In the genomic region with DNA sequence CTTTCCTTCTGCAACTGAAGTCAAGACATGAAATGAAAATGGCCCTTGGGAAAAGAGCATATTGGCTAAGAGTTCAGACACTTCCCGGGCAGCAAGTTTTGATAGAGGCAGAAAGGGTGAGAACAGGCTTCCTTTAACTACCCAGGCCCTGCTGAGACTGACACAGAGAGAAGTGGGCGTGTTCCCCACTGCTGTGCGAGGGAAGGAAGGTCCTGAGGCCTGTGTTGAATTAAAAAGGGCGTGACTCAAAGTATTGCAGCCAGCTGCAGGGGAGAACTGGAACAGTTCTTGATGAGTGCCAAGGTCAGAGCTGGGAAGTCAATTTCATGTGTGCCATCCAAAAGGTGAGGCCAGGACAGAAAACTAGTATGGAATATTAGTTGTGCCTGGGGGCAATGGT, we compare ENCODE assay signal across 27 cellular contexts. TPM values are rescaled to one million over a fixed set of nuclear protein-coding genes. Genes with fewer than 3 reads are reported as not detected.
A peak's percentile ranks its signal among the peaks of the same experiment; 100 is the strongest.
DNase-seq lines count a peak whose midpoint lies in the region; ATAC-seq, FAIRE-seq and TF ChIP-seq lines count a peak whose summit lies in the region.
"Had no signal": no experiment of that assay in that cellular context is flagged by ENCODE, and none has a peak within 500 bp of the region (broad histone marks: within the 10 kb centered on the region; RNA-seq: fewer than 3 reads in every experiment).

No MANE protein-coding gene starts in this region.

- no peak for FAIRE-seq in bronchial epithelial cell (lab: Jason Lieb, UNC)

- peaks cover 16% of the 10 kb centered on the region for H3K9me3 Mint-ChIP-seq in osteocyte (ENCODE audit: unreplicated experiment)
- H3K9me3 Mint-ChIP-seq: activated naive CD8-positive, alpha-beta T cell treated with anti-CD3 and anti-CD28 coated beads for 36 hours; activated T-helper 1 cell treated with anti-CD3 and anti-CD28 coated beads, Interleukin-12 subunit alpha, Interleukin-12 subunit beta, Interleukin-2, Interleukin-4 antibody, amounts not matched to agents 30 ng/mL and 10 ng/mL and 1 ng/mL, durations not matched to agents 14 hours and 24 hours and 36 hours; T-helper 2 cell treated with Interferon-gamma antibody and Interleukin-4, amounts not matched to agents 5 μg/mL and 100 μg/mL, for 36 hours had no signal

- ATAC-seq in left lung (peak; percentile 17), HG03442 (IDR thresholded peaks at IDR 0.05; ENCODE audit: unreplicated experiment) (no peak)
- ATAC-seq: HepG2 had no signal

- no peak overlapping the region for H3K4me3 Mint-ChIP-seq in osteocyte (ENCODE audit: unreplicated experiment)
- H3K4me3 Mint-ChIP-seq: activated naive CD8-positive, alpha-beta T cell treated with anti-CD3 and anti-CD28 coated beads for 36 hours; activated T-helper 1 cell treated with anti-CD3 and anti-CD28 coated beads, Interleukin-12 subunit alpha, Interleukin-12 subunit beta, Interleukin-2, Interleukin-4 antibody, amounts not matched to agents 30 ng/mL and 10 ng/mL and 1 ng/mL, durations not matched to agents 14 hours and 24 hours and 36 hours; brain; naive B cell; T-helper 2 cell treated with Interferon-gamma antibody and Interleukin-4, amounts not matched to agents 5 μg/mL and 100 μg/mL, for 36 hours had no signal

- H3K27me3 Mint-ChIP-seq in osteocyte (ENCODE audit: unreplicated experiment) = peaks cover 2% of the 10 kb centered on the region
- H3K27me3 Mint-ChIP-seq: brain had no signal

- peaks cover 7% of the 10 kb centered on the region for H3K4me1 Mint-ChIP-seq in osteocyte (ENCODE audit: unreplicated experiment)
- H3K4me1 Mint-ChIP-seq: activated naive CD8-positive, alpha-beta T cell treated with anti-CD3 and anti-CD28 coated beads for 36 hours; brain; naive B cell had no signal

- TF ChIP-seq CTCF in bronchial epithelial cell (IDR thresholded peaks at IDR 0.05; ENCODE audit: insufficient read depth, low read length, severe bottlenecking) (no peak), left lung (IDR thresholded peaks at IDR 0.05) (no peak), osteocyte (IDR thresholded peaks at IDR 0.05) (no peak), stomach (IDR thresholded peaks at IDR 0.05) (no peak)

- H3K4me3 ChIP-seq in MG63 (no peak overlapping the region), bronchial epithelial cell (ENCODE audit: low read depth, low read length) (no peak overlapping the region), left lung (no peak overlapping the region), stomach (no peak overlapping the region)
- H3K4me3 ChIP-seq: BLaER1 treated with 17β-estradiol and CSF1 and Interleukin-3, amounts not matched to agents 10 nM and 100 nM; lung; ovary; skin epidermis; suprapubic skin had no signal

- no peak for TF ChIP-seq POLR2A in stomach (IDR thresholded peaks at IDR 0.05)

- intact Hi-C loops in left lung (cut with DNase I) = no loop called here
- intact Hi-C loops in stomach (cut with DNase I; ENCODE audit: low total_unique reads) = no loop called here

- no peaks in the 10 kb centered on the region for H3K36me3 Mint-ChIP-seq in osteocyte (ENCODE audit: unreplicated experiment)
- H3K36me3 Mint-ChIP-seq: activated naive CD8-positive, alpha-beta T cell treated with anti-CD3 and anti-CD28 coated beads for 36 hours; brain; naive B cell had no signal

- H3K27ac Mint-ChIP-seq in osteocyte (ENCODE audit: unreplicated experiment) = no peak overlapping the region
- H3K27ac Mint-ChIP-seq: activated naive CD8-positive, alpha-beta T cell treated with anti-CD3 and anti-CD28 coated beads for 36 hours; activated T-helper 1 cell treated with anti-CD3 and anti-CD28 coated beads, Interleukin-12 subunit alpha, Interleukin-12 subunit beta, Interleukin-2, Interleukin-4 antibody, amounts not matched to agents 30 ng/mL and 10 ng/mL and 1 ng/mL, durations not matched to agents 14 hours and 24 hours and 36 hours; naive B cell; T-helper 2 cell treated with Interferon-gamma antibody and Interleukin-4, amounts not matched to agents 5 μg/mL and 100 μg/mL, for 36 hours had no signal

- no peaks in the 10 kb centered on the region for H3K9me3 ChIP-seq in MG63
- no peaks in the 10 kb centered on the region for H3K9me3 ChIP-seq in left lung
- H3K9me3 ChIP-seq in stomach = no peaks in the 10 kb centered on the region
- H3K9me3 ChIP-seq: ovary, suprapubic skin had no signal

- no peak overlapping the region for H3K27ac ChIP-seq in left lung
- H3K27ac ChIP-seq in stomach = no peak overlapping the region
- H3K27ac ChIP-seq: BLaER1 treated with 17β-estradiol and CSF1 and Interleukin-3, amounts not matched to agents 10 nM and 100 nM; epithelial cell of prostate; ovary; skin epidermis; suprapubic skin had no signal

- no peaks in the 10 kb centered on the region for H3K36me3 ChIP-seq in MG63
- no peaks in the 10 kb centered on the region for H3K36me3 ChIP-seq in bronchial epithelial cell (ENCODE audit: control insufficient read depth, insufficient read depth, low read length)
- no peaks in the 10 kb centered on the region for H3K36me3 ChIP-seq in left lung
- H3K36me3 ChIP-seq in stomach = no peaks in the 10 kb centered on the region
- H3K36me3 ChIP-seq: BLaER1 treated with 17β-estradiol and CSF1 and Interleukin-3, amounts not matched to agents 10 nM and 100 nM; ovary; suprapubic skin had no signal

- peak; percentile 9 for DNase-seq in GM03348 (ENCODE audit: low spot score)
- DNase-seq in MG63 = peak; percentile 8
- DNase-seq in bronchial epithelial cell (ENCODE audit: low read depth) = peak; percentile 9
- DNase-seq in left lung = no peak
- DNase-seq in osteocyte (ENCODE audit: extremely low spot score, unreplicated experiment) = no peak
- no peak for DNase-seq in stomach
- DNase-seq: activated naive CD8-positive, alpha-beta T cell treated with anti-CD3 and anti-CD28 coated beads for 36 hours; dermis blood vessel endothelial cell; naive B cell; NCI-H2029 treated with DMSO at 0.1 percent for 48 hours; NCI-H510A; ovary; stimulated activated CD8-positive, alpha-beta memory T cell treated with anti-CD3 and anti-CD28 coated beads, Interleukin-4, amount 100 ng/mL, for 48 hours had no signal

- no peak for TF ChIP-seq EP300 in stomach (IDR thresholded peaks at IDR 0.05)

- 22 to 39% (median 28%) methylated on average over 4 of the region's 4 CpGs for WGBS in stomach, 5 donors

- H3K4me1 ChIP-seq in left lung = no peaks in the 10 kb centered on the region
- no peaks in the 10 kb centered on the region for H3K4me1 ChIP-seq in stomach
- H3K4me1 ChIP-seq: BLaER1 treated with 17β-estradiol and CSF1 and Interleukin-3, amounts not matched to agents 10 nM and 100 nM; suprapubic skin had no signal

- H3K27me3 ChIP-seq in MG63 (no peaks in the 10 kb centered on the region), bronchial epithelial cell (ENCODE audit: control insufficient read depth, insufficient read depth, low read length) (no peaks in the 10 kb centered on the region), left lung (no peaks in the 10 kb centered on the region), stomach (no peaks in the 10 kb centered on the region)
- H3K27me3 ChIP-seq: ovary, suprapubic skin had no signal

RNA-seq across cellular contexts. Expression of a gene that starts 34.0 kb away (rescaled TPM):
- total RNA-seq in MG63 (2014; rRNA removed; shearing (Covaris generic); ENCODE audit: low replicate concordance) = 0.20 and 0.46 TPM in 2 replicates
- total RNA-seq in bronchial epithelial cell (0.13 and 0.26 TPM in 2 replicates), left lung (1 to 10 TPM; 2.4 to 3.1 TPM), osteocyte (0.10 TPM in 1 of 2 replicates, not detected in the other), stomach (10 to 100 TPM in 1 of 5 donors, 1 to 10 TPM in 3, under 1 TPM in 1; 0.29 to 25.0 (median 4.8) TPM)
- polyA plus RNA-seq in stomach = 1 to 10 TPM in 2 of 3 donors, under 1 TPM in 1; 0.30 to 1.5 (median 1.2) TPM
- total RNA-seq: activated CD8-positive, alpha-beta memory T cell treated with anti-CD3 and anti-CD28 coated beads for 36 hours; activated naive CD8-positive, alpha-beta T cell treated with anti-CD3 and anti-CD28 coated beads for 36 hours; activated T-helper 1 cell treated with anti-CD3 and anti-CD28 coated beads, Interleukin-12 subunit alpha, Interleukin-12 subunit beta, Interleukin-2, Interleukin-4 antibody, amounts not matched to agents 30 ng/mL and 10 ng/mL and 1 ng/mL, durations not matched to agents 14 hours and 24 hours and 36 hours; dermis blood vessel endothelial cell; glomerular endothelial cell; HepG2; M059J; SK-MEL-5 had no signal
- polyA plus RNA-seq: HepG2 had no signal

Comparison
In these comparisons a context has a peak if more than half of its experiments do, and no peak if none do; other contexts are left out.
1. DNase-seq: peak in GM03348 (single experiment), MG63 (single experiment) and bronchial epithelial cell (single experiment); none in left lung (0 of 2), osteocyte (single experiment) and stomach (single experiment).